Comparison of ENCODE assay signal across 26 cellular contexts in genomic region chr6:13308332-13308731, GRCh38. TPM values are rescaled to one million over a fixed set of nuclear protein-coding genes. Genes with fewer than 3 reads are reported as not detected.
DNase-seq lines count a peak whose midpoint lies in the region; ATAC-seq and TF ChIP-seq lines count a peak whose summit lies in the region.
"Had no signal": no experiment of that assay in that cellular context is flagged by ENCODE, and none has a peak within 500 bp of the region (broad histone marks: within the 10 kb centered on the region; RNA-seq: fewer than 3 reads in every experiment).

No MANE protein-coding gene starts in this region.

- peaks cover 50 to 90% (median 80%) of the 10 kb centered on the region in 11 experiments for H3K36me3 ChIP-seq in BLaER1 treated with 17β-estradiol and CSF1 and Interleukin-3, amounts not matched to agents 10 nM and 100 nM
- H3K36me3 ChIP-seq in RWPE2 (ENCODE audit: low read depth), result peaks cover 59% of the 10 kb centered on the region
- peaks cover 0 to 87% (median 68%) of the 10 kb centered on the region in 9 donors for H3K36me3 ChIP-seq in heart left ventricle

- intact Hi-C loops in heart left ventricle (cut with DNase I), result loop anchor here in 2 of 10 donors (5.0 to 10.0 kb wide), 3 partner anchors 111 to 394 kb away; no protein-coding TSS in a partner anchor

- H4K20me1 ChIP-seq in BLaER1 treated with 17β-estradiol and CSF1 and Interleukin-3, amounts not matched to agents 10 nM and 100 nM, result no peaks in the 10 kb centered on the region

- peaks cover 14% of the 10 kb centered on the region for H3K4me1 Mint-ChIP-seq in nephron

- H3K27ac Mint-ChIP-seq in nephron, result peak overlapping the region in 2 of 3 experiments; percentile 29 to 37
- H3K27ac Mint-ChIP-seq: activated CD8-positive, alpha-beta T cell treated with anti-CD3 and anti-CD28 coated beads, Interleukin-2, amount 10 ng/mL, durations not matched to agents 7 days and 5 days; stimulated activated effector memory CD8-positive, alpha-beta T cell treated with anti-CD3 and anti-CD28 coated beads, Interleukin-12 subunit alpha, Interleukin-12 subunit beta, amount 100 ng/mL, for 72 hours; T-cell had no signal

- no peak for TF ChIP-seq POLR2A in heart left ventricle (IDR thresholded peaks at IDR 0.05)

- H3K9me3 Mint-ChIP-seq in nephron, result no peaks in the 10 kb centered on the region
- H3K9me3 Mint-ChIP-seq: stimulated activated effector memory CD8-positive, alpha-beta T cell treated with anti-CD3 and anti-CD28 coated beads, Interleukin-12 subunit alpha, Interleukin-12 subunit beta, amount 100 ng/mL, for 72 hours; T-cell had no signal

- peaks cover 31 to 53% (median 46%) of the 10 kb centered on the region in 10 experiments for H3K4me1 ChIP-seq in BLaER1 treated with 17β-estradiol and CSF1 and Interleukin-3, amounts not matched to agents 10 nM and 100 nM
- peaks cover 26% of the 10 kb centered on the region for H3K4me1 ChIP-seq in RWPE2 (ENCODE audit: insufficient read depth, poor library complexity, severe bottlenecking)
- peaks cover 0 to 31% (median 21%) of the 10 kb centered on the region in 12 donors for H3K4me1 ChIP-seq in heart left ventricle

- no peak for TF ChIP-seq CTCF in RWPE2 (IDR thresholded peaks at IDR 0.05; ENCODE audit: poor library complexity, severe bottlenecking)
- no peak for TF ChIP-seq CTCF in heart left ventricle (IDR thresholded peaks at IDR 0.05)
- TF ChIP-seq CTCF in nephron (IDR thresholded peaks at IDR 0.05; ENCODE audit: unreplicated experiment in 3 of 3), result no peak
- no peak for TF ChIP-seq CTCF in foreskin fibroblast (IDR thresholded peaks at IDR 0.05; ENCODE audit: low read depth, low read length)

- peak overlapping the region in 9 of 11 experiments; percentile 35 to 71 (median 52); a peak in 15 of 22 replicates for H3K27ac ChIP-seq in BLaER1 treated with 17β-estradiol and CSF1 and Interleukin-3, amounts not matched to agents 10 nM and 100 nM
- H3K27ac ChIP-seq in RWPE2 (ENCODE audit: poor library complexity, severe bottlenecking), result peak overlapping the region; percentile 90
- peak overlapping the region in 7 of 12 donors; percentile 23 to 64 (median 33) for H3K27ac ChIP-seq in heart left ventricle
- H3K27ac ChIP-seq: WERI-Rb-1 had no signal

- no peak overlapping the region for H3K4me3 Mint-ChIP-seq in nephron
- H3K4me3 Mint-ChIP-seq: activated CD8-positive, alpha-beta T cell treated with anti-CD3 and anti-CD28 coated beads, Interleukin-2, amount 10 ng/mL, durations not matched to agents 7 days and 5 days; stimulated activated effector memory CD8-positive, alpha-beta T cell treated with anti-CD3 and anti-CD28 coated beads, Interleukin-12 subunit alpha, Interleukin-12 subunit beta, amount 100 ng/mL, for 72 hours; T-cell had no signal

- H3K4me2 ChIP-seq in BLaER1 treated with 17β-estradiol and CSF1 and Interleukin-3, amounts not matched to agents 10 nM and 100 nM, result peak overlapping the region in 6 of 11 experiments; percentile 5 to 57 (median 36); a peak in 12 of 22 replicates

- 55 to 65% (median 57%) methylated on average over 1 of the region's 1 CpG for WGBS in heart left ventricle, 4 donors

- no peak overlapping the region for H3K4me3 ChIP-seq in BLaER1 treated with 17β-estradiol and CSF1 and Interleukin-3, amounts not matched to agents 10 nM and 100 nM
- H3K4me3 ChIP-seq in RWPE2 (ENCODE audit: severe bottlenecking) (no peak overlapping the region), heart left ventricle (no peak overlapping the region), foreskin fibroblast (ENCODE audit: low read depth in 1 of 2, low read length in 2 of 2) (no peak overlapping the region)
- H3K4me3 ChIP-seq: left lung, transverse colon had no signal

- no peaks in the 10 kb centered on the region for H3K9me3 ChIP-seq in BLaER1 treated with 17β-estradiol and CSF1 and Interleukin-3, amounts not matched to agents 10 nM and 100 nM (replicated peaks in 1 of 11)
- no peaks in the 10 kb centered on the region for H3K9me3 ChIP-seq in RWPE2 (ENCODE audit: severe bottlenecking)
- no peaks in the 10 kb centered on the region for H3K9me3 ChIP-seq in heart left ventricle
- H3K9me3 ChIP-seq: left lung, transverse colon had no signal

- H3K36me3 Mint-ChIP-seq in nephron (ENCODE audit: low read depth), result peaks cover 77% of the 10 kb centered on the region

- no peaks in the 10 kb centered on the region for H3K27me3 Mint-ChIP-seq in nephron (ENCODE audit: low read depth)
- H3K27me3 Mint-ChIP-seq: T-cell had no signal

- ATAC-seq in RWPE2 (ENCODE audit: low read depth) (no peak), heart left ventricle (peak; percentile 77 to 88 (median 84)), HG02642 (IDR thresholded peaks at IDR 0.05; ENCODE audit: poor library complexity, unreplicated experiment) (no peak)
- ATAC-seq: activated CD8-positive, alpha-beta T cell treated with anti-CD3 and anti-CD28 coated beads, Interleukin-2, amount 10 ng/mL, durations not matched to agents 7 days and 5 days; activated naive CD4-positive, alpha-beta T cell treated with anti-CD3 and anti-CD28 coated beads, Interleukin-2, amount 50 U/mL, for 72 hours; left lung; stimulated activated effector memory CD8-positive, alpha-beta T cell treated with anti-CD3 and anti-CD28 coated beads, Interleukin-12 subunit alpha, Interleukin-12 subunit beta, amount 100 ng/mL, for 72 hours; T-cell had no signal

- peak overlapping the region in 1 of 11 experiments; percentile 22; a peak in 2 of 22 replicates for H3K9ac ChIP-seq in BLaER1 treated with 17β-estradiol and CSF1 and Interleukin-3, amounts not matched to agents 10 nM and 100 nM

- H3K27me3 ChIP-seq in BLaER1 treated with 17β-estradiol and CSF1 and Interleukin-3, amounts not matched to agents 10 nM and 100 nM, result no peaks in the 10 kb centered on the region
- H3K27me3 ChIP-seq in RWPE2 (ENCODE audit: insufficient read depth, poor library complexity, severe bottlenecking), result no peaks in the 10 kb centered on the region
- no peaks in the 10 kb centered on the region for H3K27me3 ChIP-seq in heart left ventricle
- H3K27me3 ChIP-seq: left lung, transverse colon had no signal

- no peak for DNase-seq in RWPE2 (ENCODE audit: low spot score)
- peak in 2 of 5 donors; percentile 33 to 53 for DNase-seq in heart left ventricle
- DNase-seq in activated naive CD4-positive, alpha-beta T cell treated with Interleukin-2 at 50 U/mL for 16 hours, result no peak
- no peak for DNase-seq in foreskin fibroblast
- DNase-seq in NCI-H1694 treated with DMSO at 0.1 percent for 48 hours (lab: John Stamatoyannopoulos, UW), result no peak
- DNase-seq: activated CD4-positive, alpha-beta T cell treated with anti-CD3 and anti-CD28 coated beads for 4 hours; activated CD8-positive, alpha-beta T cell treated with anti-CD3 and anti-CD28 coated beads, Interleukin-2, amount 10 ng/mL, durations not matched to agents 7 days and 5 days; activated T-cell treated with anti-CD3 and anti-CD28 coated beads for 4 hours; C1 segment of cervical spinal cord; COR-L47; DMS53; effector memory CD4-positive, alpha-beta T cell; H7; hippocampal formation; left lung; NCI-H1436; NCI-H774; occipital lobe; T-cell; transverse colon; WERI-Rb-1 had no signal

RNA-seq across cellular contexts. Expression of gene TBC1D7, which starts 20.0 kb away (rescaled TPM):
- 10 to 100 TPM; 17.0 to 31.9 (median 22.9) TPM for total RNA-seq in heart left ventricle
- 10 to 100 TPM; 20.5 to 27.1 TPM for polyA plus RNA-seq in heart left ventricle

Comparison
In these comparisons a context has a peak if more than half of its experiments do, and no peak if none do; other contexts are left out.
1. H3K27ac ChIP-seq: peak in every context shown above with its lines; median percentile 90 in RWPE2; 52 in BLaER1 treated with 17β-estradiol and CSF1 and Interleukin-3, amounts not matched to agents 10 nM and 100 nM; 33 in heart left ventricle.
2. ATAC-seq: peak in heart left ventricle (4 of 4); none in RWPE2 (single experiment) and HG02642 (single experiment).